7 cellular contexts compared by ENCODE assay signal in the genomic region with DNA sequence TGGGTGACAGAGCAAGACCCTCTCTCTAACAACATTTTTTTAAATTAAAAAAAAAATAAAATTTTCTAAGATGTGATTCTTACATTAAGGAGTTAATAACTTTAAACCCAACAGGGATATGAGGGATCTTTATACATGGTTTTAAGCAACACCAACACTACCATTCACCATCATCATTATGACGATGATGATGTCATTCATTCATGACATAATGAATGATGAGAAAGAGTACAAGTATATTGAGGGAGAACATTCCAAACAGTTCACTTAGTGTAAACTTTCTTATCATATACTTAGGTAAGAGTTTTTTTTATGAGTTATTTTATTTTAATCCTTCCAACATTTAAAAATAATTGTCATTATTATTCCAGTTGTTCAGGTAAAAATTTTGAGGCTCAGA.
"Had no signal": no experiment of that assay in that cellular context is flagged by ENCODE, and none has a peak within 500 bp of the region (broad histone marks: within the 10 kb centered on the region; RNA-seq: fewer than 3 reads in every experiment).

No MANE protein-coding gene starts in this region.

- H3K4me3 ChIP-seq: K562 had no signal

- FAIRE-seq: HTR-8/SVneo, K562 had no signal

- H3K9ac ChIP-seq: KMS-11 had no signal

- H3K4me2 ChIP-seq: KMS-11 had no signal

- H3K27ac ChIP-seq: HL-60, KMS-11 had no signal

- ATAC-seq: K562 had no signal

- DNase-seq: IMR-90, KBM-7, KG1 had no signal
